8 cellular contexts compared by ENCODE assay signal in the genomic region with DNA sequence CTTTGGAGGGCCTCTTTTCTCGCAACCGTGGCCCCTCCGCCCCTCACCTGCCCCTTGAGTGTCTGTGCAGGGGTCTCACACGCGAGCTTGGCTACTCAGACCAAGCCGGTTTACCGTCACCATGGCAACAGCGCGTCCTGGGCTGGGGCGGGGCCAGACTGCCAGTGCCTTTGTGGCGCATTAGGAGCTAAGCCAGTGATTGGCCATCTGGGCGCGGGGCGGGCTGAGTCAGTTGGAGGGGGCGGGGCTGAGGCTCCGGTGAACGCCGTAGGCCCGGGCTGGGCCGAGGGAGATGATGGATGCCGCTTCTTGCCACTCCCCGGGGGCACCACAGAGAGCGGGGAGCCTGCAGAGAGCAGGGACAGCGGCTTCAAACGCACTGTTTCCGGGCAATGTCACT. TPM values are rescaled to one million over a fixed set of nuclear protein-coding genes. Genes with fewer than 3 reads are reported as not detected.
DNase-seq lines count a peak whose midpoint lies in the region; ATAC-seq lines count a peak whose summit lies in the region.

No MANE protein-coding gene starts in this region.

- no peak overlapping the region for H4K91ac ChIP-seq in neuronal stem cell (ENCODE audit: low read depth, low read length, poor library complexity)

- peak overlapping the region; percentile 67 for H3K4me2 ChIP-seq in neuronal stem cell (ENCODE audit: insufficient read depth, low read length, poor library complexity, severe bottlenecking)

- no peak for ATAC-seq in HG03378 (IDR thresholded peaks at IDR 0.05; ENCODE audit: unreplicated experiment)

- H2BK120ac ChIP-seq in neuronal stem cell (ENCODE audit: low read depth, low read length) = no peak overlapping the region

- H3K36me3 ChIP-seq in H7 (replicated peaks; ENCODE audit: control insufficient read depth, insufficient read depth, low read length) = no peaks in the 10 kb centered on the region
- no peaks in the 10 kb centered on the region for H3K36me3 ChIP-seq in neuronal stem cell (replicated peaks in 1 of 2; ENCODE audit: control insufficient read depth in 2 of 2, insufficient read depth in 2 of 2, low read length in 2 of 2)

- no peak overlapping the region for H3K4ac ChIP-seq in neuronal stem cell (ENCODE audit: low read length)

- H3K27me3 ChIP-seq in H7 (ENCODE audit: control insufficient read depth, insufficient read depth, low read length) (no peaks in the 10 kb centered on the region), neuronal stem cell (ENCODE audit: control insufficient read depth in 3 of 3, insufficient read depth in 3 of 3, low read depth in 1 of 3, low read length in 3 of 3) (peaks cover 0 to 8% (median 0%) of the 10 kb centered on the region in 3 experiments)

- no peak overlapping the region for H2BK5ac ChIP-seq in neuronal stem cell (ENCODE audit: low read length)

- H2AK5ac ChIP-seq in neuronal stem cell (ENCODE audit: low read depth, low read length) = no peak overlapping the region

- H3K27ac ChIP-seq in neuronal stem cell (replicated peaks; ENCODE audit: low read length) = peak overlapping the region; percentile 12

- H2BK12ac ChIP-seq in neuronal stem cell (ENCODE audit: low read length) = no peak overlapping the region

- no peaks in the 10 kb centered on the region for H3K9me3 ChIP-seq in neuronal stem cell (replicated peaks in 1 of 2; ENCODE audit: control insufficient read depth in 2 of 2, insufficient read depth in 1 of 2, low read depth in 1 of 2, low read length in 2 of 2)

- peak overlapping the region; percentile 15 for H3K18ac ChIP-seq in neuronal stem cell (ENCODE audit: low read length)

- no peaks in the 10 kb centered on the region for H3K79me1 ChIP-seq in neuronal stem cell (ENCODE audit: low read depth, low read length)

- no peak overlapping the region for H3K14ac ChIP-seq in neuronal stem cell (ENCODE audit: low read length)

- no CpG with 5 or more reads among the region's 26 CpGs for WGBS in neuronal stem cell (ENCODE audit: extremely low coverage in 2 of 2, insufficient read length in 2 of 2, insufficient replicate concordance in 1 of 2), 2 donors

- no peak overlapping the region for H2BK15ac ChIP-seq in neuronal stem cell (ENCODE audit: low read length)

- H3K9ac ChIP-seq in neuronal stem cell (ENCODE audit: low read depth, low read length, poor library complexity) = no peak overlapping the region

- H4K8ac ChIP-seq in neuronal stem cell (ENCODE audit: low read depth, low read length) = no peak overlapping the region

- peak overlapping the region; percentile 91 for H2AFZ ChIP-seq in neuronal stem cell (ENCODE audit: low read length)

- H3K4me1 ChIP-seq in neuronal stem cell (ENCODE audit: control insufficient read depth in 2 of 2, insufficient read depth in 1 of 2, low read depth in 1 of 2, low read length in 2 of 2) = peaks cover 0 to 7% of the 10 kb centered on the region in 2 donors

- H3K4me3 ChIP-seq in H7 (ENCODE audit: insufficient read depth, low read depth, low read length) (peak overlapping the region; percentile 46), neuronal stem cell (ENCODE audit: low read length in 2 of 2) (peak overlapping the region; percentile 34 to 66)

- H3K23ac ChIP-seq in neuronal stem cell (ENCODE audit: low read depth, low read length, poor library complexity) = no peak overlapping the region

- DNase-seq in C1 segment of cervical spinal cord (lab: John Stamatoyannopoulos, UW) (peak; percentile 6 to 93 (median 84)), H7 (peak; percentile 99), RPMI8226 (peak; percentile 22), glomerular endothelial cell (ENCODE audit: extremely low read depth, low read depth, low spot score) (peak; percentile 23), neuronal stem cell (ENCODE audit: low spot score) (peak; percentile 95)
- peak; percentile 49 for DNase-seq in activated naive CD8-positive, alpha-beta T cell treated with anti-CD3 and anti-CD28 coated beads, Interleukin-2, amount 50 U/mL, for 16 hours (ENCODE audit: low read depth, low spot score)
- peak; percentile 31 to 69 (median 54) for DNase-seq in stimulated activated naive CD4-positive, alpha-beta T cell (lab: John Stamatoyannopoulos, UW)

RNA-seq across cellular contexts. Expression of a gene that starts 48.7 kb away (rescaled TPM):
- total RNA-seq in H7 (2014; rRNA removed; shearing (Covaris generic)) = not detected in 2 replicates
- not detected in 2 replicates for total RNA-seq in glomerular endothelial cell
- not detected for polyA plus RNA-seq in neuronal stem cell (2013, experiment 1 of 2)
- not detected for polyA plus RNA-seq in neuronal stem cell (2013, experiment 2 of 2)

RNA-seq across cellular contexts. Expression of a gene that starts 55.9 kb away (rescaled TPM):
- total RNA-seq in H7 (2014; rRNA removed; shearing (Covaris generic)) = 31.0 and 41.3 TPM in 2 replicates
- total RNA-seq in glomerular endothelial cell = 0.97 and 1.5 TPM in 2 replicates
- polyA plus RNA-seq in neuronal stem cell (2013, experiment 1 of 2) = 3.5 TPM
- 3.6 TPM for polyA plus RNA-seq in neuronal stem cell (2013, experiment 2 of 2)

Comparison
In these comparisons a context has a peak if more than half of its experiments do, and no peak if none do; other contexts are left out.
1. DNase-seq: peak in every context shown above with its lines; median percentile 99 in H7; 95 in neuronal stem cell; 84 in C1 segment of cervical spinal cord; 54 in stimulated activated naive CD4-positive, alpha-beta T cell; 49 in activated naive CD8-positive, alpha-beta T cell treated with anti-CD3 and anti-CD28 coated beads, Interleukin-2, amount 50 U/mL, for 16 hours; 23 in glomerular endothelial cell; 22 in RPMI8226.
2. RNA of a gene that starts 55.9 kb away (total RNA-seq): 31.0 to 41.3 TPM in H7; 0.97 to 1.5 TPM in glomerular endothelial cell; every median in the first group is over 10 times any median in the second.